23 cellular contexts compared by ENCODE assay signal in genomic region chr4:176309772-176310171, GRCh38. TPM values are rescaled to one million over a fixed set of nuclear protein-coding genes. Genes with fewer than 3 reads are reported as not detected.
DNase-seq lines count a peak whose midpoint lies in the region; ATAC-seq and TF ChIP-seq lines count a peak whose summit lies in the region.
"Had no signal": no experiment of that assay in that cellular context is flagged by ENCODE, and none has a peak within 500 bp of the region (broad histone marks: within the 10 kb centered on the region; RNA-seq: fewer than 3 reads in every experiment).

No MANE protein-coding gene starts in this region.

- H3K9ac ChIP-seq in OCI-LY3 (ENCODE audit: low read length), result no peak overlapping the region

- H3K36me3 ChIP-seq in OCI-LY3 (replicated peaks; ENCODE audit: low read depth, low read length), result no peaks in the 10 kb centered on the region
- H3K36me3 ChIP-seq: left ventricle myocardium inferior, upper lobe of right lung had no signal

- peak overlapping the region; percentile 67 for H3K4me2 ChIP-seq in OCI-LY3 (ENCODE audit: low read length)

- ATAC-seq in HG03280 (IDR thresholded peaks at IDR 0.05; ENCODE audit: unreplicated experiment), result peak; percentile 26
- ATAC-seq in foreskin keratinocyte, result peak; percentile 74
- ATAC-seq in HG03025 (IDR thresholded peaks at IDR 0.05; ENCODE audit: low FRiP score, unreplicated experiment), result no peak
- ATAC-seq in HG03469 (IDR thresholded peaks at IDR 0.05; ENCODE audit: unreplicated experiment), result no peak
- ATAC-seq: upper lobe of right lung had no signal

- H4K20me1 ChIP-seq in OCI-LY3 (ENCODE audit: insufficient read depth, low read length), result no peaks in the 10 kb centered on the region

- no peaks in the 10 kb centered on the region for H3K9me3 ChIP-seq in OCI-LY3 (ENCODE audit: insufficient read depth, low read length)
- H3K9me3 ChIP-seq: left ventricle myocardium inferior, upper lobe of right lung had no signal

- no peak overlapping the region for H2AFZ ChIP-seq in OCI-LY3 (ENCODE audit: low read depth, low read length)

- H3K79me2 ChIP-seq in OCI-LY3 (ENCODE audit: low read length), result no peaks in the 10 kb centered on the region

- TF ChIP-seq CTCF in OCI-LY3 (IDR thresholded peaks at IDR 0.05; ENCODE audit: low read depth, low read length), result no peak
- no peak for TF ChIP-seq CTCF in foreskin keratinocyte (conservative IDR thresholded peaks at IDR 0.05)

- H3K4me1 ChIP-seq in OCI-LY3 (ENCODE audit: low read length) (peaks cover 36% of the 10 kb centered on the region), foreskin keratinocyte (no peaks in the 10 kb centered on the region)
- H3K4me1 ChIP-seq: left ventricle myocardium inferior, upper lobe of right lung had no signal

- H3K27me3 ChIP-seq in OCI-LY3 (ENCODE audit: low read depth, low read length), result no peaks in the 10 kb centered on the region
- no peaks in the 10 kb centered on the region for H3K27me3 ChIP-seq in foreskin keratinocyte
- H3K27me3 ChIP-seq: upper lobe of right lung had no signal

- no peak overlapping the region for H3K4me3 ChIP-seq in OCI-LY3 (ENCODE audit: low read length)
- H3K4me3 ChIP-seq: left ventricle myocardium inferior, upper lobe of right lung had no signal

- DNase-seq in DMS53 (lab: John Stamatoyannopoulos, UW), result peak; percentile 71
- peak in 1 of 2 donors; percentile 32 for DNase-seq in foreskin keratinocyte
- DNase-seq in DMS153 treated with DMSO at 0.1 percent for 48 hours (lab: John Stamatoyannopoulos, UW; ENCODE audit: unreplicated experiment), result no peak
- DNase-seq in middle frontal gyrus (ENCODE audit: extremely low spot score, low spot score), result no peak
- DNase-seq: activated CD4-positive, alpha-beta T cell treated with anti-CD3 and anti-CD28 coated beads, Interleukin-2, amount 50 U/mL, for 48 hours; activated naive CD4-positive, alpha-beta T cell treated with Interleukin-2 at 50 U/mL for 16 hours; amygdala; effector CD8-positive, alpha-beta T cell; GOT3; head of caudate nucleus; left ventricle myocardium inferior; NCI-H2171; NCI-H69; occipital lobe; OCI-M1; retina; upper lobe of right lung had no signal

- H3K27ac ChIP-seq in OCI-LY3 (ENCODE audit: low read length) (peak overlapping the region; percentile 71), foreskin keratinocyte (no peak overlapping the region)
- H3K27ac ChIP-seq: C4-2B, left ventricle myocardium inferior, upper lobe of right lung had no signal

RNA-seq across cellular contexts. Expression of gene SPCS3, which starts 10.0 kb away (rescaled TPM):
- total RNA-seq in foreskin keratinocyte, result 96.6 and 97.4 TPM in 2 replicates
- polyA plus RNA-seq in foreskin keratinocyte, result 44.8 and 50.8 TPM in 2 replicates

RNA-seq across cellular contexts. Expression of gene ASB5, which starts 40.8 kb away (rescaled TPM):
- not detected in 2 replicates for total RNA-seq in foreskin keratinocyte
- 0.03 TPM in 1 of 2 replicates, not detected in the other for polyA plus RNA-seq in foreskin keratinocyte
- total RNA-seq: A673, upper lobe of right lung had no signal

Comparison
In these comparisons a context has a peak if more than half of its experiments do, and no peak if none do; other contexts are left out.
1. ATAC-seq: peak in HG03280 (single experiment) and foreskin keratinocyte (single experiment); none in HG03025 (single experiment) and HG03469 (single experiment).